ENCODE assay signal across 11 cellular contexts in the genomic region with DNA sequence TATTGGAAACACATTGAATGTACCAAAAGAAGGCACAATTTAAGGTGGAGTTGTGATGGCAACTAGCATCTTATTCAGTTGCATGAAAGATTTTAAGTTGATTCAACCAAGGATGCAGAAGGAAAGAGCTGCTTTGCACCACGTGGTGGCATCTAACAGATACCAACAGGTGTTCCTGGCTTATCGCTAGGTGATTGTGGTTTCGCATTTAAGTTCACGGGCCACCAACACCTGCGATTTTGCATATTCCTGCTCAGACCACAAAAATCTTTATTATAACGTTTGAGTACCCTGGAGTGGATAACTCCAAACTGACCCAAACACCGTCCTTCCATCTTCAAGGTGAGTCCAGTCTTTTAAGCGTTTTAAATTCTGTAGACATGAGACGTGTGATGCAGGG. TPM values are rescaled to one million over a fixed set of nuclear protein-coding genes. Genes with fewer than 3 reads are reported as not detected.
DNase-seq lines count a peak whose midpoint lies in the region; ATAC-seq and TF ChIP-seq lines count a peak whose summit lies in the region.
"Had no signal": no experiment of that assay in that cellular context is flagged by ENCODE, and none has a peak within 500 bp of the region (broad histone marks: within the 10 kb centered on the region; RNA-seq: fewer than 3 reads in every experiment).

No MANE protein-coding gene starts in this region.

- H3K4me1 Mint-ChIP-seq in stimulated activated effector memory CD8-positive, alpha-beta T cell treated with anti-CD3 and anti-CD28 coated beads, Interleukin-12 subunit alpha, Interleukin-12 subunit beta, amount 100 ng/mL, for 72 hours: peaks cover 37% of the 10 kb centered on the region
- H3K4me1 Mint-ChIP-seq in activated CD4-positive, alpha-beta memory T cell treated with anti-CD3 and anti-CD28 coated beads for 36 hours (ENCODE audit: low read depth): peaks cover 46% of the 10 kb centered on the region

- peaks cover 12% of the 10 kb centered on the region for H3K9me3 Mint-ChIP-seq in stimulated activated effector memory CD8-positive, alpha-beta T cell treated with anti-CD3 and anti-CD28 coated beads, Interleukin-12 subunit alpha, Interleukin-12 subunit beta, amount 100 ng/mL, for 72 hours
- peaks cover 11% of the 10 kb centered on the region for H3K9me3 Mint-ChIP-seq in activated CD4-positive, alpha-beta memory T cell treated with anti-CD3 and anti-CD28 coated beads for 36 hours

- ATAC-seq in HG02588 (IDR thresholded peaks at IDR 0.05; ENCODE audit: unreplicated experiment) (peak; percentile 73), HG03565 (IDR thresholded peaks at IDR 0.05; ENCODE audit: unreplicated experiment) (peak; percentile 70), omental fat pad (ENCODE audit: low FRiP score) (no peak)
- ATAC-seq in stimulated activated effector memory CD8-positive, alpha-beta T cell treated with anti-CD3 and anti-CD28 coated beads, Interleukin-12 subunit alpha, Interleukin-12 subunit beta, amount 100 ng/mL, for 72 hours: no peak

- intact Hi-C loops in activated CD4-positive, alpha-beta memory T cell treated with anti-CD3 and anti-CD28 coated beads for 36 hours (cut with micrococcal nuclease): no loop called here

- peak; percentile 19 for DNase-seq in activated gamma-delta T cell treated with Interleukin-2 at 50 U/mL for 16 hours
- DNase-seq in activated gamma-delta T cell (lab: John Stamatoyannopoulos, UW): no peak
- DNase-seq in stimulated activated effector memory CD8-positive, alpha-beta T cell treated with anti-CD3 and anti-CD28 coated beads, Interleukin-12 subunit alpha, Interleukin-12 subunit beta, amount 100 ng/mL, for 72 hours (ENCODE audit: low spot score in 2 of 2): no peak
- no peak for DNase-seq in cortex of kidney (lab: John Stamatoyannopoulos, UW)
- no peak for DNase-seq in activated CD4-positive, alpha-beta memory T cell treated with anti-CD3 and anti-CD28 coated beads for 36 hours
- DNase-seq in omental fat pad (ENCODE audit: low spot score): no peak
- DNase-seq: NCI-H146; stimulated activated CD4-positive, alpha-beta T cell treated with anti-CD3 and anti-CD28 coated beads, Interleukin-4, amount 100 ng/mL, for 1 hour had no signal

- TF ChIP-seq CTCF in omental fat pad (IDR thresholded peaks at IDR 0.05): no peak

- CTCF ChIA-PET in activated CD4-positive, alpha-beta memory T cell treated with anti-CD3 and anti-CD28 coated beads for 36 hours (lab: Charles Lee): no interaction called here

- peaks cover 8% of the 10 kb centered on the region for H3K36me3 Mint-ChIP-seq in stimulated activated effector memory CD8-positive, alpha-beta T cell treated with anti-CD3 and anti-CD28 coated beads, Interleukin-12 subunit alpha, Interleukin-12 subunit beta, amount 100 ng/mL, for 72 hours
- no peaks in the 10 kb centered on the region for H3K36me3 Mint-ChIP-seq in activated CD4-positive, alpha-beta memory T cell treated with anti-CD3 and anti-CD28 coated beads for 36 hours

- POLR2A ChIA-PET in activated CD4-positive, alpha-beta memory T cell treated with anti-CD3 and anti-CD28 coated beads for 36 hours (lab: Charles Lee): no interaction called here

- peak overlapping the region; percentile 0 for H3K27ac Mint-ChIP-seq in stimulated activated effector memory CD8-positive, alpha-beta T cell treated with anti-CD3 and anti-CD28 coated beads, Interleukin-12 subunit alpha, Interleukin-12 subunit beta, amount 100 ng/mL, for 72 hours
- no peak overlapping the region for H3K27ac Mint-ChIP-seq in activated CD4-positive, alpha-beta memory T cell treated with anti-CD3 and anti-CD28 coated beads for 36 hours

- no peak overlapping the region for H3K4me3 Mint-ChIP-seq in stimulated activated effector memory CD8-positive, alpha-beta T cell treated with anti-CD3 and anti-CD28 coated beads, Interleukin-12 subunit alpha, Interleukin-12 subunit beta, amount 100 ng/mL, for 72 hours
- no peak overlapping the region for H3K4me3 Mint-ChIP-seq in activated CD4-positive, alpha-beta memory T cell treated with anti-CD3 and anti-CD28 coated beads for 36 hours
- H3K4me3 Mint-ChIP-seq: T-helper 1 cell treated with Interleukin-12 subunit alpha and Interleukin-12 subunit beta and Interleukin-4 antibody, amounts not matched to agents 30 μg/mL and 1 μg/mL, for 36 hours had no signal

- no peaks in the 10 kb centered on the region for H3K27me3 Mint-ChIP-seq in activated CD4-positive, alpha-beta memory T cell treated with anti-CD3 and anti-CD28 coated beads for 36 hours

RNA-seq across cellular contexts. Expression of gene RGCC, which starts 45.3 kb away (rescaled TPM):
- total RNA-seq in activated CD4-positive, alpha-beta memory T cell treated with anti-CD3 and anti-CD28 coated beads for 36 hours: 10 to 100 TPM; 94.8 to 96.8 TPM
- total RNA-seq in omental fat pad: 100 to 1,000 TPM; 142 to 321 (median 257) TPM

Comparison
In these comparisons a context has a peak if more than half of its experiments do, and no peak if none do; other contexts are left out.
1. ATAC-seq: peak in HG02588 (single experiment) and HG03565 (single experiment); none in stimulated activated effector memory CD8-positive, alpha-beta T cell treated with anti-CD3 and anti-CD28 coated beads, Interleukin-12 subunit alpha, Interleukin-12 subunit beta, amount 100 ng/mL, for 72 hours (single experiment) and omental fat pad (single experiment).